28 cellular contexts compared by ENCODE assay signal in the genomic region with DNA sequence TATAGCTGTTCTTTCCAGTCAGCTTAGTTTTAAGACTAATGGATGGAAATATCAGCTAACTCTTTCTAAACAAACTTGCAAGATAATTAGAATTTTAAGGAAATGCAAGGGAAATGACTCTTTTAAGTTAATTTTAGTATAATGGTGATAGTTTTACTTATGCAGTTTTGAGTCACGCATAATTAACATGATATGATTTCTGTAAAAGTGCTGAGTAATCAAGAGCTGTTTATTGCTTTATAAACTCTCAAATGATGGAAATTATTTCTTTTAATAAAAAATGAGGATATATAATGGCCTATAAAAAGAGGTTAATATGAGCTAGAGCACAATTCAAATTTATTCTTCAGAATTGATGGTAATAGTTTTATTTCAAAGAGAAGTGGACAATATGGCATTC.
"Had no signal": no experiment of that assay in that cellular context is flagged by ENCODE, and none has a peak within 500 bp of the region (broad histone marks: within the 10 kb centered on the region; RNA-seq: fewer than 3 reads in every experiment).

No MANE protein-coding gene starts in this region.

- H3K4me2 ChIP-seq: neural progenitor cell, smooth muscle cell had no signal

- H3K4me3 ChIP-seq: neural progenitor cell, ovary, psoas muscle, skin epidermis, smooth muscle cell, spleen, stomach, thoracic aorta, thyroid gland, tibial nerve, upper lobe of left lung, vagina had no signal

- H3K27ac ChIP-seq: neural progenitor cell, ovary, parathyroid adenoma, psoas muscle, skin epidermis, spleen, stomach, thoracic aorta, thyroid gland, tibial nerve, upper lobe of left lung, vagina had no signal

- FAIRE-seq: urothelium cell line had no signal

- H3K4me1 ChIP-seq: neural progenitor cell, parathyroid adenoma, psoas muscle, spleen, stomach, thyroid gland, tibial nerve, upper lobe of left lung, vagina had no signal

- H2AFZ ChIP-seq: neural progenitor cell, parathyroid adenoma had no signal

- H3K9me3 ChIP-seq: ovary, psoas muscle, spleen, thoracic aorta, thyroid gland, tibial nerve, vagina had no signal

- H3K79me2 ChIP-seq: parathyroid adenoma had no signal

- H3K36me3 ChIP-seq: neural progenitor cell, ovary, spleen, stomach, thoracic aorta, thyroid gland, tibial nerve, upper lobe of left lung, vagina had no signal

- H3K27me3 ChIP-seq: neural progenitor cell, ovary, spleen, stomach, thyroid gland, tibial nerve, upper lobe of left lung, vagina had no signal

- H3K9ac ChIP-seq: neural progenitor cell, parathyroid adenoma had no signal

- DNase-seq: naive thymus-derived CD4-positive, alpha-beta T cell; natural killer cell; occipital lobe; ovary; posterior cingulate gyrus; psoas muscle; right cardiac atrium; spleen; stimulated activated CD4-positive, alpha-beta T cell treated with anti-CD3 and anti-CD28 coated beads, Interleukin-12 subunit alpha, Interleukin-12 subunit beta, amount 100 ng/mL, for 4 hours; stimulated activated CD4-positive, alpha-beta T cell treated with anti-CD3 and anti-CD28 coated beads, Interleukin-1b, Interleukin-23, amount 100 ng/mL, for 48 hours; stimulated activated CD4-positive, alpha-beta T cell treated with anti-CD3 and anti-CD28 coated beads, Interleukin-4, amount 100 ng/mL, for 1 hour; stimulated activated CD4-positive, alpha-beta T cell treated with anti-CD3 and anti-CD28 coated beads, Interleukin-4, amount 100 ng/mL, for 4 hours; stimulated activated CD8-positive, alpha-beta memory T cell treated with anti-CD3 and anti-CD28 coated beads, Interleukin-4, amount 100 ng/mL, for 48 hours; stimulated activated naive CD4-positive, alpha-beta T cell; stomach; thyroid gland; trophoblast cell; upper lobe of left lung had no signal

- ATAC-seq: naive thymus-derived CD4-positive, alpha-beta T cell; natural killer cell; psoas muscle; right cardiac atrium; sciatic nerve; stimulated activated memory B cell treated with anti-CD40 and anti-IgM and Interleukin-4, amounts not matched to agents 10 μg/mL and 1 μg/mL and 100 μg/mL, for 72 hours had no signal
